ENCODE assay signal across 2 cellular contexts in the genomic region with DNA sequence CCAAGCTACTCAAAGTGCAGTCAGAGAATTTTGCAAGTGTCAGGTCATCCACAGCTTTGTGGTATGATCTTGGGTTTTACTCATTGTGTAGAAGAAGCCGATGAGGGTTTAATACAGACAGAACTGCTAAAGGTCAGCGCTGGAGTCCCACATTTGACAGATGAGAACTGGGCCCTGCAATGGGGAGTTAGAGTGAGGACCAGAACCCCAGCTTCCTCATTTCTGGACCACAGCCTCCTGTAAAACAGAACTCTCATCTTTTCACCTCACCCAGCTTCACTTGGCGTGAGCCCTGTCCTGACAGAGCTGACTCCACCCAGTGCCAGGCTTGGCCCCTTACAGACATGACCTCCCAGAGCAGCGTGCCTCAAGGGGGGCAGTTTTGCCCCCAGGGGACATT.
TF ChIP-seq lines count a peak whose summit lies in the region.

No MANE protein-coding gene starts in this region.

TF ChIP-seq in HepG2, 621 proteins besides CTCF, POLR2A, EP300 and RAD21:
- TF ChIP-seq, protein P1, sequence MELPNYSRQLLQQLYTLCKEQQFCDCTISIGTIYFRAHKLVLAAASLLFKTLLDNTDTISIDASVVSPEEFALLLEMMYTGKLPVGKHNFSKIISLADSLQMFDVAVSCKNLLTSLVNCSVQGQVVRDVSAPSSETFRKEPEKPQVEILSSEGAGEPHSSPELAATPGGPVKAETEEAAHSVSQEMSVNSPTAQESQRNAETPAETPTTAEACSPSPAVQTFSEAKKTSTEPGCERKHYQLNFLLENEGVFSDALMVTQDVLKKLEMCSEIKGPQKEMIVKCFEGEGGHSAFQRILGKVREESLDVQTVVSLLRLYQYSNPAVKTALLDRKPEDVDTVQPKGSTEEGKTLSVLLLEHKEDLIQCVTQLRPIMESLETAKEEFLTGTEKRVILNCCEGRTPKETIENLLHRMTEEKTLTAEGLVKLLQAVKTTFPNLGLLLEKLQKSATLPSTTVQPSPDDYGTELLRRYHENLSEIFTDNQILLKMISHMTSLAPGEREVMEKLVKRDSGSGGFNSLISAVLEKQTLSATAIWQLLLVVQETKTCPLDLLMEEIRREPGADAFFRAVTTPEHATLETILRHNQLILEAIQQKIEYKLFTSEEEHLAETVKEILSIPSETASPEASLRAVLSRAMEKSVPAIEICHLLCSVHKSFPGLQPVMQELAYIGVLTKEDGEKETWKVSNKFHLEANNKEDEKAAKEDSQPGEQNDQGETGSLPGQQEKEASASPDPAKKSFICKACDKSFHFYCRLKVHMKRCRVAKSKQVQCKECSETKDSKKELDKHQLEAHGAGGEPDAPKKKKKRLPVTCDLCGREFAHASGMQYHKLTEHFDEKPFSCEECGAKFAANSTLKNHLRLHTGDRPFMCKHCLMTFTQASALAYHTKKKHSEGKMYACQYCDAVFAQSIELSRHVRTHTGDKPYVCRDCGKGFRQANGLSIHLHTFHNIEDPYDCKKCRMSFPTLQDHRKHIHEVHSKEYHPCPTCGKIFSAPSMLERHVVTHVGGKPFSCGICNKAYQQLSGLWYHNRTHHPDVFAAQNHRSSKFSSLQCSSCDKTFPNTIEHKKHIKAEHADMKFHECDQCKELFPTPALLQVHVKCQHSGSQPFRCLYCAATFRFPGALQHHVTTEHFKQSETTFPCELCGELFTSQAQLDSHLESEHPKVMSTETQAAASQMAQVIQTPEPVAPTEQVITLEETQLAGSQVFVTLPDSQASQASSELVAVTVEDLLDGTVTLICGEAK (IDR thresholded peaks at IDR 0.05): no peak
- TF ChIP-seq, protein P1 (CRISPR knock-in tag; IDR thresholded peaks at IDR 0.05): no peak
- TF ChIP-seq ZNF614 (CRISPR knock-in tag; IDR thresholded peaks at IDR 0.05; ENCODE audit: borderline replicate concordance): no peak

TF ChIP-seq in SK-N-SH treated with all-trans-retinoic acid at 6 μM for 48 hours, 23 proteins besides CTCF, POLR2A, EP300 and RAD21:
- no peak for TF ChIP-seq ZNF8 (CRISPR knock-in tag; IDR thresholded peaks at IDR 0.05)
